ENCODE assay signal across 1 cellular context in the genomic region with DNA sequence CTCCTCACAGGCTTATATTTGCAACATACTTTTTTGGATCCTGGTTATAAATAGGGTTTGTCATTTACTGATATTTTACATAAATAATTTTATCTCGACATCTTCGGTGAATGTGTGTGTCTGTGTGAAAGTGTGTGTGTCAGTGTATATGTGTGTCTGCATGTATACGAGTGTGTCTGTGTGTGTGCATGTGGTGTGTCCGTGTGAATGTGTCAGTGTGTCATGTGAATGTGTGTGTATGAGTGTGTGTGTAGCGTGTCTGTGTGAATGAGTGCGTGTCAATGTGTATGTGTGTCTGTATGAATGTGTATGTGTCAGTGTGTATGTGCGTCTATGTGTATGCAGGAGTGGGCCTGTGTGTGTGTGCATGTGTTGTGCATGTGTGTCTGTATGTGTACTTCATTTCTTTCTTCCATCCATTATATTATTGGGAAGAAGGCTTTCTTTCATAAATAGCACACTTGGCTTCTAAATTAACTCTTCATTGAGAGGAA.
TF ChIP-seq lines count a peak whose summit lies in the region.

No MANE protein-coding gene starts in this region.

TF ChIP-seq in HepG2, 621 proteins besides CTCF, POLR2A, EP300 and RAD21 (continued from another document):
- TF ChIP-seq NR2F1 (CRISPR knock-in tag; IDR thresholded peaks at IDR 0.05) (no peak), IRF2 (CRISPR knock-in tag; IDR thresholded peaks at IDR 0.05) (no peak), SOX6 (IDR thresholded peaks at IDR 0.05) (0 out of 2 replicates have a peak, but pooled peaks have one; percentile 47), SOX6 (CRISPR knock-in tag; IDR thresholded peaks at IDR 0.05) (no peak), ZSCAN9 (CRISPR knock-in tag; IDR thresholded peaks at IDR 0.05; ENCODE audit: borderline replicate concordance) (no peak), DMAP1 (CRISPR knock-in tag; IDR thresholded peaks at IDR 0.05) (no peak), HOXD1 (CRISPR knock-in tag; IDR thresholded peaks at IDR 0.05) (no peak), IKZF1 (IDR thresholded peaks at IDR 0.05) (0 out of 2 replicates have a peak, but pooled peaks have one; percentile 76), ZNF230 (CRISPR knock-in tag; IDR thresholded peaks at IDR 0.05) (no peak), SOX13 (IDR thresholded peaks at IDR 0.05) (no peak), SOX13 (CRISPR knock-in tag; conservative IDR thresholded peaks at IDR 0.05 in 1 of 2, IDR thresholded peaks at IDR 0.05 in 1 of 2) (no peak), ZNF510 (CRISPR knock-in tag; IDR thresholded peaks at IDR 0.05; ENCODE audit: low read depth) (no peak), CENPX (CRISPR knock-in tag; IDR thresholded peaks at IDR 0.05) (no peak), NONO (IDR thresholded peaks at IDR 0.05) (0 out of 2 replicates have a peak, but pooled peaks have one; percentile 64), NONO (CRISPR knock-in tag; conservative IDR thresholded peaks at IDR 0.05) (no peak), POGZ (CRISPR knock-in tag; IDR thresholded peaks at IDR 0.05) (no peak), ASH2L (IDR thresholded peaks at IDR 0.05; ENCODE audit: insufficient read length, low read depth, low read length) (no peak)
- TF ChIP-seq, protein P1, sequence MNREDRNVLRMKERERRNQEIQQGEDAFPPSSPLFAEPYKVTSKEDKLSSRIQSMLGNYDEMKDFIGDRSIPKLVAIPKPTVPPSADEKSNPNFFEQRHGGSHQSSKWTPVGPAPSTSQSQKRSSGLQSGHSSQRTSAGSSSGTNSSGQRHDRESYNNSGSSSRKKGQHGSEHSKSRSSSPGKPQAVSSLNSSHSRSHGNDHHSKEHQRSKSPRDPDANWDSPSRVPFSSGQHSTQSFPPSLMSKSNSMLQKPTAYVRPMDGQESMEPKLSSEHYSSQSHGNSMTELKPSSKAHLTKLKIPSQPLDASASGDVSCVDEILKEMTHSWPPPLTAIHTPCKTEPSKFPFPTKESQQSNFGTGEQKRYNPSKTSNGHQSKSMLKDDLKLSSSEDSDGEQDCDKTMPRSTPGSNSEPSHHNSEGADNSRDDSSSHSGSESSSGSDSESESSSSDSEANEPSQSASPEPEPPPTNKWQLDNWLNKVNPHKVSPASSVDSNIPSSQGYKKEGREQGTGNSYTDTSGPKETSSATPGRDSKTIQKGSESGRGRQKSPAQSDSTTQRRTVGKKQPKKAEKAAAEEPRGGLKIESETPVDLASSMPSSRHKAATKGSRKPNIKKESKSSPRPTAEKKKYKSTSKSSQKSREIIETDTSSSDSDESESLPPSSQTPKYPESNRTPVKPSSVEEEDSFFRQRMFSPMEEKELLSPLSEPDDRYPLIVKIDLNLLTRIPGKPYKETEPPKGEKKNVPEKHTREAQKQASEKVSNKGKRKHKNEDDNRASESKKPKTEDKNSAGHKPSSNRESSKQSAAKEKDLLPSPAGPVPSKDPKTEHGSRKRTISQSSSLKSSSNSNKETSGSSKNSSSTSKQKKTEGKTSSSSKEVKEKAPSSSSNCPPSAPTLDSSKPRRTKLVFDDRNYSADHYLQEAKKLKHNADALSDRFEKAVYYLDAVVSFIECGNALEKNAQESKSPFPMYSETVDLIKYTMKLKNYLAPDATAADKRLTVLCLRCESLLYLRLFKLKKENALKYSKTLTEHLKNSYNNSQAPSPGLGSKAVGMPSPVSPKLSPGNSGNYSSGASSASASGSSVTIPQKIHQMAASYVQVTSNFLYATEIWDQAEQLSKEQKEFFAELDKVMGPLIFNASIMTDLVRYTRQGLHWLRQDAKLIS (CRISPR knock-in tag; IDR thresholded peaks at IDR 0.05) = no peak
- TF ChIP-seq, protein P2, sequence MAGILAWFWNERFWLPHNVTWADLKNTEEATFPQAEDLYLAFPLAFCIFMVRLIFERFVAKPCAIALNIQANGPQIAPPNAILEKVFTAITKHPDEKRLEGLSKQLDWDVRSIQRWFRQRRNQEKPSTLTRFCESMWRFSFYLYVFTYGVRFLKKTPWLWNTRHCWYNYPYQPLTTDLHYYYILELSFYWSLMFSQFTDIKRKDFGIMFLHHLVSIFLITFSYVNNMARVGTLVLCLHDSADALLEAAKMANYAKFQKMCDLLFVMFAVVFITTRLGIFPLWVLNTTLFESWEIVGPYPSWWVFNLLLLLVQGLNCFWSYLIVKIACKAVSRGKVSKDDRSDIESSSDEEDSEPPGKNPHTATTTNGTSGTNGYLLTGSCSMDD (CRISPR knock-in tag; IDR thresholded peaks at IDR 0.05) = no peak
TF ChIP-seq in HepG2: peak in this region for 4.
